ENCODE assay signal across 7 cellular contexts in the genomic region with DNA sequence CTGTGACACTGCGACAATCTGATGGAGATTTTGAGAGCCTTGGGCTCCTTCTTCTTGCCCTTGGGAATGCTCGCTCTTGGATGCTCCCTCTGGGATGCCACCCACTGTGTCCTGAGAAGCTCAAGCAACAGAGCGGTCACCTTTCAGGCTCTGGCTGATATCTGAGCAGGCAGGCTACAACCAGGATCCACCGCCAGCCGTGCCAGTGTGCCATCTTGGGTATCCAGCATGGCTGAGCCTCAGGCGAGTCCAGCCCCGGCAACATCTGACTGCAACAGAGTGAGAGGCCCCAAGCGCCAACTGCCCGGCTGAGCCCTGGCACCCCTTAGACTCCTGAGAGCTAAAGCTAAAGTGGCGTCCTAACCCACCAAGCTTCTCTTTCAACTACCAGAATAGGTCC.
"Had no signal": no experiment of that assay in that cellular context is flagged by ENCODE, and none has a peak within 500 bp of the region (broad histone marks: within the 10 kb centered on the region; RNA-seq: fewer than 3 reads in every experiment).

No MANE protein-coding gene starts in this region.

- FAIRE-seq: H1, H54, HTR-8/SVneo had no signal

- ATAC-seq: GM23338 had no signal

- H3K4me3 ChIP-seq: GM23338 had no signal

- DNase-seq: H9, HCEC 1CT, IMR-90 had no signal

- H3K4me2 ChIP-seq: GM23338 had no signal

- H2AFZ ChIP-seq: GM23338 had no signal
